In genomic region chr19:46736544-46737274, GRCh38 we compare ENCODE assay signal across 1 cellular context.
TF ChIP-seq lines count a peak whose summit lies in the region.

No MANE protein-coding gene starts in this region.

TF ChIP-seq in K562, 482 proteins besides CTCF, POLR2A, EP300 and RAD21 (continued from another document):
- TF ChIP-seq ZNF609 (CRISPR knock-in tag; IDR thresholded peaks at IDR 0.05; ENCODE audit: borderline replicate concordance) (no peak), HDAC8 (tag; IDR thresholded peaks at IDR 0.05) (no peak), ZBTB12 (CRISPR knock-in tag; IDR thresholded peaks at IDR 0.05) (no peak; the same call in 1 of the 2 replicates), SRF (CRISPR knock-in tag; IDR thresholded peaks at IDR 0.05) (no peak), U2AF2 (optimal IDR thresholded peaks at IDR 0.05; ENCODE audit: low read depth, low read length) (no peak), ETV5 (CRISPR knock-in tag; IDR thresholded peaks at IDR 0.05; ENCODE audit: low read depth) (peak; percentile 42; the same call in 1 of the 2 replicates), ATF1 (CRISPR knock-in tag; IDR thresholded peaks at IDR 0.05) (no peak), ATF1 (tag; IDR thresholded peaks at IDR 0.05) (peak; percentile 67), THRA (IDR thresholded peaks at IDR 0.05) (no peak), ZNF583 (CRISPR knock-in tag; IDR thresholded peaks at IDR 0.05) (no peak), CGGBP1 (CRISPR knock-in tag; IDR thresholded peaks at IDR 0.05) (no peak), TEAD2 (tag; IDR thresholded peaks at IDR 0.05) (no peak), CHD4 (IDR thresholded peaks at IDR 0.05; ENCODE audit: insufficient read depth, insufficient replicate concordance, low read depth, low read length, poor library complexity, severe bottlenecking) (no peak), TFAM (CRISPR knock-in tag; conservative IDR thresholded peaks at IDR 0.05) (no peak), SIRT6 (IDR thresholded peaks at IDR 0.05; ENCODE audit: low read depth, low read length) (no peak), IRF9 (tag; IDR thresholded peaks at IDR 0.05) (no peak), HCFC1 (IDR thresholded peaks at IDR 0.05; ENCODE audit: low read depth, low read length) (no peak), PTBP1 (IDR thresholded peaks at IDR 0.05; ENCODE audit: low read depth, low read length) (no peak), ZNF431 (CRISPR knock-in tag; IDR thresholded peaks at IDR 0.05) (no peak), ZNF282 (CRISPR knock-in tag; IDR thresholded peaks at IDR 0.05) (no peak), NR2C2 (CRISPR knock-in tag; IDR thresholded peaks at IDR 0.05) (no peak), NR2C2 (tag; IDR thresholded peaks at IDR 0.05) (0 out of 2 replicates have a peak, but pooled peaks have one; percentile 32), GTF2A2 (tag; IDR thresholded peaks at IDR 0.05) (no peak), SMARCC2 (IDR thresholded peaks at IDR 0.05; ENCODE audit: low read depth) (0 out of 2 replicates have a peak, but pooled peaks have one; percentile 30), POLR2G (IDR thresholded peaks at IDR 0.05; ENCODE audit: low read depth, low read length) (no peak; the same call in 1 of the 2 replicates), E2F3 (CRISPR knock-in tag; IDR thresholded peaks at IDR 0.05) (no peak)
- TF ChIP-seq, protein P1, sequence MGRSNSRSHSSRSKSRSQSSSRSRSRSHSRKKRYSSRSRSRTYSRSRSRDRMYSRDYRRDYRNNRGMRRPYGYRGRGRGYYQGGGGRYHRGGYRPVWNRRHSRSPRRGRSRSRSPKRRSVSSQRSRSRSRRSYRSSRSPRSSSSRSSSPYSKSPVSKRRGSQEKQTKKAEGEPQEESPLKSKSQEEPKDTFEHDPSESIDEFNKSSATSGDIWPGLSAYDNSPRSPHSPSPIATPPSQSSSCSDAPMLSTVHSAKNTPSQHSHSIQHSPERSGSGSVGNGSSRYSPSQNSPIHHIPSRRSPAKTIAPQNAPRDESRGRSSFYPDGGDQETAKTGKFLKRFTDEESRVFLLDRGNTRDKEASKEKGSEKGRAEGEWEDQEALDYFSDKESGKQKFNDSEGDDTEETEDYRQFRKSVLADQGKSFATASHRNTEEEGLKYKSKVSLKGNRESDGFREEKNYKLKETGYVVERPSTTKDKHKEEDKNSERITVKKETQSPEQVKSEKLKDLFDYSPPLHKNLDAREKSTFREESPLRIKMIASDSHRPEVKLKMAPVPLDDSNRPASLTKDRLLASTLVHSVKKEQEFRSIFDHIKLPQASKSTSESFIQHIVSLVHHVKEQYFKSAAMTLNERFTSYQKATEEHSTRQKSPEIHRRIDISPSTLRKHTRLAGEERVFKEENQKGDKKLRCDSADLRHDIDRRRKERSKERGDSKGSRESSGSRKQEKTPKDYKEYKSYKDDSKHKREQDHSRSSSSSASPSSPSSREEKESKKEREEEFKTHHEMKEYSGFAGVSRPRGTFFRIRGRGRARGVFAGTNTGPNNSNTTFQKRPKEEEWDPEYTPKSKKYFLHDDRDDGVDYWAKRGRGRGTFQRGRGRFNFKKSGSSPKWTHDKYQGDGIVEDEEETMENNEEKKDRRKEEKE (IDR thresholded peaks at IDR 0.05; ENCODE audit: borderline replicate concordance in 1 of 2, control insufficient read depth in 1 of 2, low read depth in 2 of 2, low read length in 1 of 2) = no peak
- TF ChIP-seq, protein P2, sequence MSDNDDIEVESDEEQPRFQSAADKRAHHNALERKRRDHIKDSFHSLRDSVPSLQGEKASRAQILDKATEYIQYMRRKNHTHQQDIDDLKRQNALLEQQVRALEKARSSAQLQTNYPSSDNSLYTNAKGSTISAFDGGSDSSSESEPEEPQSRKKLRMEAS (CRISPR knock-in tag; IDR thresholded peaks at IDR 0.05) = peak; percentile 36; the same call in 1 of the 2 replicates
- TF ChIP-seq, protein P3, sequence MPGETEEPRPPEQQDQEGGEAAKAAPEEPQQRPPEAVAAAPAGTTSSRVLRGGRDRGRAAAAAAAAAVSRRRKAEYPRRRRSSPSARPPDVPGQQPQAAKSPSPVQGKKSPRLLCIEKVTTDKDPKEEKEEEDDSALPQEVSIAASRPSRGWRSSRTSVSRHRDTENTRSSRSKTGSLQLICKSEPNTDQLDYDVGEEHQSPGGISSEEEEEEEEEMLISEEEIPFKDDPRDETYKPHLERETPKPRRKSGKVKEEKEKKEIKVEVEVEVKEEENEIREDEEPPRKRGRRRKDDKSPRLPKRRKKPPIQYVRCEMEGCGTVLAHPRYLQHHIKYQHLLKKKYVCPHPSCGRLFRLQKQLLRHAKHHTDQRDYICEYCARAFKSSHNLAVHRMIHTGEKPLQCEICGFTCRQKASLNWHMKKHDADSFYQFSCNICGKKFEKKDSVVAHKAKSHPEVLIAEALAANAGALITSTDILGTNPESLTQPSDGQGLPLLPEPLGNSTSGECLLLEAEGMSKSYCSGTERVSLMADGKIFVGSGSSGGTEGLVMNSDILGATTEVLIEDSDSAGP (CRISPR knock-in tag; IDR thresholded peaks at IDR 0.05) = no peak
- TF ChIP-seq, protein P4, sequence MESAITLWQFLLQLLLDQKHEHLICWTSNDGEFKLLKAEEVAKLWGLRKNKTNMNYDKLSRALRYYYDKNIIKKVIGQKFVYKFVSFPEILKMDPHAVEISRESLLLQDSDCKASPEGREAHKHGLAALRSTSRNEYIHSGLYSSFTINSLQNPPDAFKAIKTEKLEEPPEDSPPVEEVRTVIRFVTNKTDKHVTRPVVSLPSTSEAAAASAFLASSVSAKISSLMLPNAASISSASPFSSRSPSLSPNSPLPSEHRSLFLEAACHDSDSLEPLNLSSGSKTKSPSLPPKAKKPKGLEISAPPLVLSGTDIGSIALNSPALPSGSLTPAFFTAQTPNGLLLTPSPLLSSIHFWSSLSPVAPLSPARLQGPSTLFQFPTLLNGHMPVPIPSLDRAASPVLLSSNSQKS (CRISPR knock-in tag; IDR thresholded peaks at IDR 0.05) = no peak
- TF ChIP-seq, protein P5, sequence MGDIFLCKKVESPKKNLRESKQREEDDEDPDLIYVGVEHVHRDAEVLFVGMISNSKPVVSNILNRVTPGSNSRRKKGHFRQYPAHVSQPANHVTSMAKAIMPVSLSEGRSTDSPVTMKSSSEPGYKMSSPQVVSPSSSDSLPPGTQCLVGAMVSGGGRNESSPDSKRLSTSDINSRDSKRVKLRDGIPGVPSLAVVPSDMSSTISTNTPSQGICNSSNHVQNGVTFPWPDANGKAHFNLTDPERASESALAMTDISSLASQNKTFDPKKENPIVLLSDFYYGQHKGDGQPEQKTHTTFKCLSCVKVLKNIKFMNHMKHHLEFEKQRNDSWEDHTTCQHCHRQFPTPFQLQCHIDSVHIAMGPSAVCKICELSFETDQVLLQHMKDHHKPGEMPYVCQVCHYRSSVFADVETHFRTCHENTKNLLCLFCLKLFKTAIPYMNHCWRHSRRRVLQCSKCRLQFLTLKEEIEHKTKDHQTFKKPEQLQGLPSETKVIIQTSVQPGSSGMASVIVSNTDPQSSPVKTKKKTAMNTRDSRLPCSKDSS (IDR thresholded peaks at IDR 0.05; ENCODE audit: low read depth, partially characterized antibody) = no peak
- TF ChIP-seq, protein P6, sequence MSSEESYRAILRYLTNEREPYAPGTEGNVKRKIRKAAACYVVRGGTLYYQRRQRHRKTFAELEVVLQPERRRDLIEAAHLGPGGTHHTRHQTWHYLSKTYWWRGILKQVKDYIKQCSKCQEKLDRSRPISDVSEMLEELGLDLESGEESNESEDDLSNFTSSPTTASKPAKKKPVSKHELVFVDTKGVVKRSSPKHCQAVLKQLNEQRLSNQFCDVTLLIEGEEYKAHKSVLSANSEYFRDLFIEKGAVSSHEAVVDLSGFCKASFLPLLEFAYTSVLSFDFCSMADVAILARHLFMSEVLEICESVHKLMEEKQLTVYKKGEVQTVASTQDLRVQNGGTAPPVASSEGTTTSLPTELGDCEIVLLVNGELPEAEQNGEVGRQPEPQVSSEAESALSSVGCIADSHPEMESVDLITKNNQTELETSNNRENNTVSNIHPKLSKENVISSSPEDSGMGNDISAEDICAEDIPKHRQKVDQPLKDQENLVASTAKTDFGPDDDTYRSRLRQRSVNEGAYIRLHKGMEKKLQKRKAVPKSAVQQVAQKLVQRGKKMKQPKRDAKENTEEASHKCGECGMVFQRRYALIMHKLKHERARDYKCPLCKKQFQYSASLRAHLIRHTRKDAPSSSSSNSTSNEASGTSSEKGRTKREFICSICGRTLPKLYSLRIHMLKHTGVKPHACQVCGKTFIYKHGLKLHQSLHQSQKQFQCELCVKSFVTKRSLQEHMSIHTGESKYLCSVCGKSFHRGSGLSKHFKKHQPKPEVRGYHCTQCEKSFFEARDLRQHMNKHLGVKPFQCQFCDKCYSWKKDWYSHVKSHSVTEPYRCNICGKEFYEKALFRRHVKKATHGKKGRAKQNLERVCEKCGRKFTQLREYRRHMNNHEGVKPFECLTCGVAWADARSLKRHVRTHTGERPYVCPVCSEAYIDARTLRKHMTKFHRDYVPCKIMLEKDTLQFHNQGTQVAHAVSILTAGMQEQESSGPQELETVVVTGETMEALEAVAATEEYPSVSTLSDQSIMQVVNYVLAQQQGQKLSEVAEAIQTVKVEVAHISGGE (CRISPR knock-in tag; IDR thresholded peaks at IDR 0.05) = no peak
